19 cellular contexts compared by ENCODE assay signal in genomic region chr11:110984147-110984546, GRCh38.
DNase-seq lines count a peak whose midpoint lies in the region; ATAC-seq and TF ChIP-seq lines count a peak whose summit lies in the region.
"Had no signal": no experiment of that assay in that cellular context is flagged by ENCODE, and none has a peak within 500 bp of the region (broad histone marks: within the 10 kb centered on the region; RNA-seq: fewer than 3 reads in every experiment).

No MANE protein-coding gene starts in this region.

- no peak overlapping the region for H3K27ac Mint-ChIP-seq in activated naive CD8-positive, alpha-beta T cell treated with anti-CD3 and anti-CD28 coated beads for 36 hours
- no peak overlapping the region for H3K27ac Mint-ChIP-seq in activated naive CD8-positive, alpha-beta T cell treated with anti-CD3 and anti-CD28 coated beads, Interleukin-2, amount 50 U/mL, for 24 hours
- H3K27ac Mint-ChIP-seq: activated CD8-positive, alpha-beta T cell treated with anti-CD3 and anti-CD28 coated beads for 36 hours; activated T-helper 1 cell treated with anti-CD3 and anti-CD28 coated beads, Interleukin-12 subunit alpha, Interleukin-12 subunit beta, Interleukin-2, Interleukin-4 antibody, amounts not matched to agents 30 ng/mL and 10 ng/mL and 1 ng/mL, durations not matched to agents 14 hours and 24 hours and 36 hours; B cell had no signal

- H3K36me3 Mint-ChIP-seq in activated naive CD8-positive, alpha-beta T cell treated with anti-CD3 and anti-CD28 coated beads for 36 hours: no peaks in the 10 kb centered on the region
- H3K36me3 Mint-ChIP-seq in activated naive CD8-positive, alpha-beta T cell treated with anti-CD3 and anti-CD28 coated beads, Interleukin-2, amount 50 U/mL, for 24 hours (ENCODE audit: low read depth): no peaks in the 10 kb centered on the region

- H3K23ac ChIP-seq in mesendoderm (ENCODE audit: low read length): no peak overlapping the region

- no peak overlapping the region for H2AK5ac ChIP-seq in mesendoderm (ENCODE audit: low read length)

- no peaks in the 10 kb centered on the region for H3K79me2 ChIP-seq in mesendoderm (ENCODE audit: control insufficient read depth, insufficient read depth, low read length)

- no peaks in the 10 kb centered on the region for H3K4me1 Mint-ChIP-seq in activated naive CD8-positive, alpha-beta T cell treated with anti-CD3 and anti-CD28 coated beads for 36 hours
- no peaks in the 10 kb centered on the region for H3K4me1 Mint-ChIP-seq in activated naive CD8-positive, alpha-beta T cell treated with anti-CD3 and anti-CD28 coated beads, Interleukin-2, amount 50 U/mL, for 24 hours
- H3K4me1 Mint-ChIP-seq: B cell had no signal

- H2BK15ac ChIP-seq in mesendoderm (replicated peaks; ENCODE audit: low read depth): peak overlapping the region; percentile 36

- H3K27me3 ChIP-seq in mesendoderm (ENCODE audit: insufficient read depth, low read length, poor library complexity) (no peaks in the 10 kb centered on the region), tibial artery (no peaks in the 10 kb centered on the region)
- H3K27me3 ChIP-seq: testis had no signal

- H2BK5ac ChIP-seq in mesendoderm (ENCODE audit: low read length): no peak overlapping the region

- H3K4me1 ChIP-seq in mesendoderm (ENCODE audit: control insufficient read depth, low read depth, low read length): no peaks in the 10 kb centered on the region
- H3K4me1 ChIP-seq in tibial artery: no peaks in the 10 kb centered on the region

- H3K79me1 ChIP-seq in mesendoderm (ENCODE audit: low read length): no peaks in the 10 kb centered on the region

- no peaks in the 10 kb centered on the region for H3K9me3 ChIP-seq in tibial artery
- H3K9me3 ChIP-seq: testis had no signal

- H3K4ac ChIP-seq in mesendoderm (ENCODE audit: low read depth, low read length): no peak overlapping the region

- H4K5ac ChIP-seq in mesendoderm (ENCODE audit: low read length): no peak overlapping the region

- ATAC-seq in HG03432 (IDR thresholded peaks at IDR 0.05; ENCODE audit: unreplicated experiment): no peak
- ATAC-seq in activated naive CD8-positive, alpha-beta T cell treated with anti-CD3 and anti-CD28 coated beads, Interleukin-2, amount 50 U/mL, for 24 hours: no peak
- ATAC-seq: activated CD8-positive, alpha-beta T cell treated with anti-CD3 and anti-CD28 coated beads for 36 hours; sciatic nerve had no signal

- peaks cover 4% of the 10 kb centered on the region for H3K9me3 Mint-ChIP-seq in activated naive CD8-positive, alpha-beta T cell treated with anti-CD3 and anti-CD28 coated beads for 36 hours
- H3K9me3 Mint-ChIP-seq in activated naive CD8-positive, alpha-beta T cell treated with anti-CD3 and anti-CD28 coated beads, Interleukin-2, amount 50 U/mL, for 24 hours: no peaks in the 10 kb centered on the region
- H3K9me3 Mint-ChIP-seq: activated T-helper 1 cell treated with anti-CD3 and anti-CD28 coated beads, Interleukin-12 subunit alpha, Interleukin-12 subunit beta, Interleukin-2, Interleukin-4 antibody, amounts not matched to agents 30 ng/mL and 10 ng/mL and 1 ng/mL, durations not matched to agents 14 hours and 24 hours and 36 hours had no signal

- TF ChIP-seq CTCF in choroid plexus epithelial cell (conservative IDR thresholded peaks at IDR 0.05; ENCODE audit: low read depth, low read length): no peak
- TF ChIP-seq CTCF in tibial artery (IDR thresholded peaks at IDR 0.05): no peak

- H3K18ac ChIP-seq in mesendoderm (ENCODE audit: low read length): no peak overlapping the region

- H3K56ac ChIP-seq in mesendoderm (ENCODE audit: low read length): no peak overlapping the region

- no peaks in the 10 kb centered on the region for H3K27me3 Mint-ChIP-seq in activated naive CD8-positive, alpha-beta T cell treated with anti-CD3 and anti-CD28 coated beads for 36 hours
- H3K27me3 Mint-ChIP-seq in activated naive CD8-positive, alpha-beta T cell treated with anti-CD3 and anti-CD28 coated beads, Interleukin-2, amount 50 U/mL, for 24 hours: no peaks in the 10 kb centered on the region
- H3K27me3 Mint-ChIP-seq: activated CD8-positive, alpha-beta T cell treated with anti-CD3 and anti-CD28 coated beads for 36 hours had no signal

- no peak overlapping the region for H3K4me3 Mint-ChIP-seq in activated naive CD8-positive, alpha-beta T cell treated with anti-CD3 and anti-CD28 coated beads for 36 hours
- H3K4me3 Mint-ChIP-seq in activated naive CD8-positive, alpha-beta T cell treated with anti-CD3 and anti-CD28 coated beads, Interleukin-2, amount 50 U/mL, for 24 hours: no peak overlapping the region
- H3K4me3 Mint-ChIP-seq: activated CD8-positive, alpha-beta T cell treated with anti-CD3 and anti-CD28 coated beads for 36 hours; activated T-helper 1 cell treated with anti-CD3 and anti-CD28 coated beads, Interleukin-12 subunit alpha, Interleukin-12 subunit beta, Interleukin-2, Interleukin-4 antibody, amounts not matched to agents 30 ng/mL and 10 ng/mL and 1 ng/mL, durations not matched to agents 14 hours and 24 hours and 36 hours; B cell had no signal

- H3K27ac ChIP-seq in mesendoderm (ENCODE audit: low read depth, low read length) (no peak overlapping the region), tibial artery (no peak overlapping the region)
- H3K27ac ChIP-seq: epithelial cell of prostate, PC-9, testis had no signal

- H3K36me3 ChIP-seq in mesendoderm (ENCODE audit: control insufficient read depth, insufficient read depth, low read length): no peaks in the 10 kb centered on the region
- H3K36me3 ChIP-seq in tibial artery: no peaks in the 10 kb centered on the region

- no CpG with 5 or more reads among the region's 2 CpGs for WGBS in mesendoderm (ENCODE audit: extremely low coverage, insufficient coverage, low lambda C conversion rate)

- H2BK120ac ChIP-seq in mesendoderm (ENCODE audit: low read depth, low read length): no peak overlapping the region

- DNase-seq in EH (ENCODE audit: low read depth) (peak; percentile 53), NCI-H226 (peak; percentile 82), choroid plexus epithelial cell (ENCODE audit: low read depth) (peak; percentile 92), mesendoderm (peak; percentile 32), tibial artery (no peak)
- no peak for DNase-seq in activated naive CD8-positive, alpha-beta T cell treated with anti-CD3 and anti-CD28 coated beads for 36 hours
- no peak for DNase-seq in activated naive CD8-positive, alpha-beta T cell treated with anti-CD3 and anti-CD28 coated beads, Interleukin-2, amount 50 U/mL, for 24 hours
- DNase-seq: activated CD8-positive, alpha-beta T cell treated with anti-CD3 and anti-CD28 coated beads for 36 hours; amniotic stem cell; NCI-H1092; nucleus accumbens; stimulated activated CD4-positive, alpha-beta T cell treated with anti-CD3 and anti-CD28 coated beads, Interleukin-4, amount 100 ng/mL, for 4 hours; testis had no signal

- intact Hi-C loops in tibial artery (cut with DNase I; ENCODE audit: low total_unique reads): no loop called here

- no peak overlapping the region for H3K4me2 ChIP-seq in mesendoderm (ENCODE audit: low read length)
- H3K4me2 ChIP-seq: PC-9 had no signal

- H3K4me3 ChIP-seq in choroid plexus epithelial cell (ENCODE audit: low read depth, low read length) (no peak overlapping the region), mesendoderm (ENCODE audit: low read length) (no peak overlapping the region), tibial artery (no peak overlapping the region)
- H3K4me3 ChIP-seq: PC-9, testis had no signal

- H3K9ac ChIP-seq in mesendoderm (ENCODE audit: low read length): no peak overlapping the region

- H4K8ac ChIP-seq in mesendoderm (ENCODE audit: low read depth, low read length): no peak overlapping the region

Comparison
In these comparisons a context has a peak if more than half of its experiments do, and no peak if none do; other contexts are left out.
1. DNase-seq: peak in EH (single experiment), NCI-H226 (single experiment), choroid plexus epithelial cell (single experiment) and mesendoderm (single experiment); none in tibial artery (0 of 2), activated naive CD8-positive, alpha-beta T cell treated with anti-CD3 and anti-CD28 coated beads for 36 hours (single experiment) and activated naive CD8-positive, alpha-beta T cell treated with anti-CD3 and anti-CD28 coated beads, Interleukin-2, amount 50 U/mL, for 24 hours (single experiment).